In the genomic region with DNA sequence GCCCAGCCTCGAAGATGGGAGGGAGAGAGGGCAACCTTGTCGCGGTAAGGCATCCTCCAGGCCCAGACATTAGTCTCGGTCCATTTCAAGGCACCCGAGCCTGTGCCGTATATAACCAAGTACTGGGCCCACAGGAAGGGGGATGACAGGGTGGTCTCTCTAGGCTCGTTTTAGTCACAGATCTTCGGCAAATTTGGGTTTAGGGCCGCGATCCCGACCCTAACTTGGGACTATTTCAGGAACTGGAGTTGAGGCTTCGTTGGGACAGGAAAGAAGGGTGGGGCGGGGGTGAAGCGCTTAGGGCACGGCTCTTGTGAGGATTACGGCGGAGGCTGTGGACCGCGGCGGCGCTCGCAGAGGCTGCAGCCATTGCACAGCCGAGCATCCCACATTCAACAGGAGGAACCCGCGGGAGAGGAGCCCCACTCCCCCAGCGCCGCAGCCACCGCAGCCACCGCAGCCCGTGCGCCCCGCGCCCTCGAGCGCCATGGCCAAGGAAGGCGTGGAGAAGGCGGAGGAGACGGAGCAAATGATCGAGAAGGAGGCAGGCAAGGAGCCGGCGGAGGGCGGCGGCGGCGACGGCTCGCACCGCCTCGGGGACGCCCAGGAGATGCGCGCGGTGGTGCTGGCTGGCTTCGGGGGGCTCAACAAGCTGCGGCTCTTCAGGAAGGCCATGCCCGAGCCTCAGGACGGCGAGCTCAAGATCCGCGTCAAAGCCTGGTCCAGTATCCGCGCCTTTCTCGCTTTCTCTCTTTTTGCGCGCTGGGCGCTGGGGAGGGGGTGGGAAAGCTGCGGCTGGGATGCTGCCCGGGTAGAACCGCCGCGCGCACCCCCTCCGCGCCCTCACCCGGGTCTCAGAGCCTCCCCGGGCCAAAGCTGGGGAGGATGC, we compare ENCODE assay signal across 8 cellular contexts. TPM values are rescaled to one million over a fixed set of nuclear protein-coding genes. Genes with fewer than 3 reads are reported as not detected.
DNase-seq lines count a peak whose midpoint lies in the region; ATAC-seq, FAIRE-seq and TF ChIP-seq lines count a peak whose summit lies in the region.

A gene with protein sequence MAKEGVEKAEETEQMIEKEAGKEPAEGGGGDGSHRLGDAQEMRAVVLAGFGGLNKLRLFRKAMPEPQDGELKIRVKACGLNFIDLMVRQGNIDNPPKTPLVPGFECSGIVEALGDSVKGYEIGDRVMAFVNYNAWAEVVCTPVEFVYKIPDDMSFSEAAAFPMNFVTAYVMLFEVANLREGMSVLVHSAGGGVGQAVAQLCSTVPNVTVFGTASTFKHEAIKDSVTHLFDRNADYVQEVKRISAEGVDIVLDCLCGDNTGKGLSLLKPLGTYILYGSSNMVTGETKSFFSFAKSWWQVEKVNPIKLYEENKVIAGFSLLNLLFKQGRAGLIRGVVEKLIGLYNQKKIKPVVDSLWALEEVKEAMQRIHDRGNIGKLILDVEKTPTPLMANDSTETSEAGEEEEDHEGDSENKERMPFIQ (plus strand): TSS at position 369 of the 889 bp plus-strand sequence. CDS start 119 bp downstream, at position 488.

- H3K4me1 Mint-ChIP-seq in stimulated activated memory B cell treated with anti-CD40 and anti-IgM and Interleukin-4, amounts not matched to agents 10 μg/mL and 1 μg/mL and 100 μg/mL, for 72 hours = peaks cover 11% of the 10 kb centered on the region

- intact Hi-C loops in colonic mucosa (cut with DNase I) = loop anchor here (5.0 kb wide), 2 partner anchors 111 to 184 kb away; no protein-coding TSS in a partner anchor

- no peak within 1 kb of the TSS for H3K27ac ChIP-seq in colonic mucosa

- H3K9me3 Mint-ChIP-seq in stimulated activated memory B cell treated with anti-CD40 and anti-IgM and Interleukin-4, amounts not matched to agents 10 μg/mL and 1 μg/mL and 100 μg/mL, for 72 hours = no peaks in the 10 kb centered on the region

- H3K27ac Mint-ChIP-seq in stimulated activated memory B cell treated with anti-CD40 and anti-IgM and Interleukin-4, amounts not matched to agents 10 μg/mL and 1 μg/mL and 100 μg/mL, for 72 hours = no peak within 1 kb of the TSS

- H3K36me3 ChIP-seq in colonic mucosa = no peaks in the 10 kb centered on the region

- TF ChIP-seq CTCF in colonic mucosa (IDR thresholded peaks at IDR 0.05) = no peak

- peak; percentile 3 to 16 for DNase-seq in stimulated activated CD4-positive, alpha-beta T cell treated with anti-CD3 and anti-CD28 coated beads, Interleukin-2, amount 100 ng/mL, for 48 hours
- no peak for DNase-seq in stimulated activated CD4-positive, alpha-beta T cell treated with anti-CD3 and anti-CD28 coated beads, Interleukin-12 subunit alpha, Interleukin-12 subunit beta, amount 100 ng/mL, for 4 hours
- peak; percentile 75 for DNase-seq in NCI-H82 treated with DMSO at 0.1 percent for 48 hours (lab: John Stamatoyannopoulos, UW; ENCODE audit: unreplicated experiment)
- DNase-seq in colonic mucosa = peak; percentile 24
- DNase-seq in kidney glomerular epithelial cell (lab: John Stamatoyannopoulos, UW) = peak; percentile 43
- DNase-seq in GM19239 (ENCODE audit: insufficient read length, low spot score) = no peak

- H3K9ac ChIP-seq in colonic mucosa (ENCODE audit: low read depth in 2 of 2, low read length in 2 of 2) = peak within 1 kb of the TSS in 1 of 2 donors; percentile 56

- H3K36me3 Mint-ChIP-seq in stimulated activated memory B cell treated with anti-CD40 and anti-IgM and Interleukin-4, amounts not matched to agents 10 μg/mL and 1 μg/mL and 100 μg/mL, for 72 hours = no peaks in the 10 kb centered on the region

- peaks cover 32% of the 10 kb centered on the region for H3K27me3 ChIP-seq in colonic mucosa

- ATAC-seq in stimulated activated memory B cell treated with anti-CD40 and anti-IgM and Interleukin-4, amounts not matched to agents 10 μg/mL and 1 μg/mL and 100 μg/mL, for 72 hours = no peak
- ATAC-seq in GM21526 (IDR thresholded peaks at IDR 0.05; ENCODE audit: low FRiP score, unreplicated experiment) = no peak

- no peak for FAIRE-seq in GM19239 (lab: Jason Lieb, UNC)

- peak within 1 kb of the TSS; percentile 76 for H3K4me3 Mint-ChIP-seq in stimulated activated memory B cell treated with anti-CD40 and anti-IgM and Interleukin-4, amounts not matched to agents 10 μg/mL and 1 μg/mL and 100 μg/mL, for 72 hours

- no peaks in the 10 kb centered on the region for H3K4me1 ChIP-seq in colonic mucosa

- peaks cover 50% of the 10 kb centered on the region for H3K27me3 Mint-ChIP-seq in stimulated activated memory B cell treated with anti-CD40 and anti-IgM and Interleukin-4, amounts not matched to agents 10 μg/mL and 1 μg/mL and 100 μg/mL, for 72 hours

- H3K4me3 ChIP-seq in colonic mucosa = peak within 1 kb of the TSS; percentile 30

- no peaks in the 10 kb centered on the region for H3K9me3 ChIP-seq in colonic mucosa

RNA-seq across cellular contexts. Expression of the gene that starts here (rescaled TPM):
- total RNA-seq in colonic mucosa = 1 to 10 TPM; 1.4 to 3.3 TPM

Comparison
In these comparisons a context has a peak if more than half of its experiments do, and no peak if none do; other contexts are left out.
1. DNase-seq: peak in stimulated activated CD4-positive, alpha-beta T cell treated with anti-CD3 and anti-CD28 coated beads, Interleukin-2, amount 100 ng/mL, for 48 hours (2 of 2), NCI-H82 treated with DMSO at 0.1 percent for 48 hours (single experiment), colonic mucosa (single experiment) and kidney glomerular epithelial cell (single experiment); none in stimulated activated CD4-positive, alpha-beta T cell treated with anti-CD3 and anti-CD28 coated beads, Interleukin-12 subunit alpha, Interleukin-12 subunit beta, amount 100 ng/mL, for 4 hours (single experiment) and GM19239 (single experiment).